Comparison of ENCODE assay signal across 8 cellular contexts in the genomic region with DNA sequence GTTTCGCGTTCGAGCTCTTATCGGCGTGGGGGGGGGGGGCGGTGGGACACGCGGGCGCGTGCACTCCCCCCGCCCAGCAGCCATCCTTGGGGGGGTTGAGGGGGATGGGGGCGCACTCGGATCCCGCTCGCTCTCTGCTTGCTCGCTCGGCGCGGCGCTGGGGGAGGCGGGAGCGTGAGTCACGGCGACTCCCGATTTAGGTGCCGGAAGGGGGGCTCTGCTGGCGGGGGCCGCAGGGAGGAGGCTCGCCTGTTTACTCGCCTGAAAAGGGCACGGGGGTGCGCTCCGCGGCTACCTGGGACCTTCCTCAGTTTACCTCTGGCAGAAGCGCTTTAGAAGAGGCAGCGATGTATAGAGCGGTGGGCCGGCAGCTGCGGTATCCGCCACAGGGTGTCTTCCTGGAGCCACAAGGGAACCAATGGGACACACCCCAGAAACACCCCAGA.
DNase-seq lines count a peak whose midpoint lies in the region; ATAC-seq lines count a peak whose summit lies in the region.

No MANE protein-coding gene starts in this region.

- ATAC-seq in HG03469 (IDR thresholded peaks at IDR 0.05; ENCODE audit: unreplicated experiment) = no peak

- peak; percentile 43 for DNase-seq in activated CD4-positive, alpha-beta T cell treated with anti-CD3 and anti-CD28 coated beads for 48 hours
- DNase-seq in activated CD4-positive, alpha-beta T cell treated with anti-CD3 and anti-CD28 coated beads for 1 hour = no peak
- DNase-seq in RPMI8226 = peak; percentile 65
- DNase-seq in epidermal melanocyte (ENCODE audit: insufficient read length, low spot score) = peak; percentile 2
- peak; percentile 73 for DNase-seq in stimulated activated CD8-positive, alpha-beta memory T cell treated with anti-CD3 and anti-CD28 coated beads, Interleukin-4, amount 100 ng/mL, for 48 hours
- DNase-seq in NCI-H1436 (lab: John Stamatoyannopoulos, UW) = no peak
- DNase-seq in SW 1271 (lab: John Stamatoyannopoulos, UW) = no peak

Comparison
In these comparisons a context has a peak if more than half of its experiments do, and no peak if none do; other contexts are left out.
1. DNase-seq: peak in activated CD4-positive, alpha-beta T cell treated with anti-CD3 and anti-CD28 coated beads for 48 hours (single experiment), RPMI8226 (single experiment), epidermal melanocyte (single experiment) and stimulated activated CD8-positive, alpha-beta memory T cell treated with anti-CD3 and anti-CD28 coated beads, Interleukin-4, amount 100 ng/mL, for 48 hours (single experiment); none in activated CD4-positive, alpha-beta T cell treated with anti-CD3 and anti-CD28 coated beads for 1 hour (single experiment), NCI-H1436 (single experiment) and SW 1271 (0 of 2).